In genomic region chr4:93994175-93994994, GRCh38 we compare ENCODE assay signal across 23 cellular contexts.
"Had no signal": no experiment of that assay in that cellular context is flagged by ENCODE, and none has a peak within 500 bp of the region (broad histone marks: within the 10 kb centered on the region; RNA-seq: fewer than 3 reads in every experiment).

No MANE protein-coding gene starts in this region.

- H2AFZ ChIP-seq: parathyroid adenoma had no signal

- H3K9me3 Mint-ChIP-seq: activated CD4-positive, alpha-beta T cell treated with anti-CD3 and anti-CD28 coated beads, Interleukin-2, amount 10 ng/mL, durations not matched to agents 24 days and 14 days; activated CD8-positive, alpha-beta T cell treated with anti-CD3 and anti-CD28 coated beads for 36 hours; activated naive CD8-positive, alpha-beta T cell treated with anti-CD3 and anti-CD28 coated beads, Interleukin-2, amount 10 ng/mL, durations not matched to agents 7 days and 5 days; type B pancreatic cell had no signal

- H3K4me3 ChIP-seq: body of pancreas, lung, sigmoid colon, stomach had no signal

- H3K27ac Mint-ChIP-seq: activated CD4-positive, alpha-beta T cell treated with anti-CD3 and anti-CD28 coated beads, Interleukin-2, amount 10 ng/mL, durations not matched to agents 24 days and 14 days; activated CD8-positive, alpha-beta T cell treated with anti-CD3 and anti-CD28 coated beads for 36 hours; activated naive CD8-positive, alpha-beta T cell treated with anti-CD3 and anti-CD28 coated beads, Interleukin-2, amount 10 ng/mL, durations not matched to agents 7 days and 5 days; activated T-helper 17 cell treated with anti-CD3 and anti-CD28 coated beads, Interleukin-2, amount 50 U/mL, for 72 hours; natural killer cell treated with Interleukin-12 subunit alpha and Interleukin-12 subunit beta and Interleukin-15 and Interleukin-18, amount 100 ng/mL, for 72 hours; stimulated activated effector memory CD8-positive, alpha-beta T cell treated with anti-CD3 and anti-CD28 coated beads, Interleukin-12 subunit alpha, Interleukin-12 subunit beta, amount 100 ng/mL, for 72 hours; type B pancreatic cell had no signal

- H3K36me3 Mint-ChIP-seq: activated naive CD8-positive, alpha-beta T cell treated with anti-CD3 and anti-CD28 coated beads, Interleukin-2, amount 10 ng/mL, durations not matched to agents 7 days and 5 days; natural killer cell treated with Interleukin-12 subunit alpha and Interleukin-12 subunit beta and Interleukin-15 and Interleukin-18, amount 100 ng/mL, for 72 hours; stimulated activated effector memory CD8-positive, alpha-beta T cell treated with anti-CD3 and anti-CD28 coated beads, Interleukin-12 subunit alpha, Interleukin-12 subunit beta, amount 100 ng/mL, for 72 hours; type B pancreatic cell had no signal

- H3K9ac ChIP-seq: parathyroid adenoma had no signal

- DNase-seq: activated CD4-positive, alpha-beta T cell treated with anti-CD3 and anti-CD28 coated beads, Interleukin-2, amount 10 ng/mL, durations not matched to agents 24 days and 14 days; activated CD8-positive, alpha-beta T cell treated with anti-CD3 and anti-CD28 coated beads for 36 hours; activated naive CD4-positive, alpha-beta T cell; activated naive CD8-positive, alpha-beta T cell treated with anti-CD3 and anti-CD28 coated beads, Interleukin-2, amount 10 ng/mL, durations not matched to agents 7 days and 5 days; activated T-cell treated with anti-CD3 and anti-CD28 coated beads, Interleukin-2, amount 50 U/mL, for 1 hour; amygdala; body of pancreas; central memory CD4-positive, alpha-beta T cell; erythroblast; foreskin melanocyte; hypothalamus; islet precursor cell; sigmoid colon; stimulated activated CD4-positive, alpha-beta T cell treated with anti-CD3 and anti-CD28 coated beads, Interleukin-4, amount 100 ng/mL, for 24 hours; stomach; T1000 had no signal

- H3K36me3 ChIP-seq: neutrophil, sigmoid colon, stomach had no signal

- H3K79me2 ChIP-seq: parathyroid adenoma had no signal

- H3K27ac ChIP-seq: body of pancreas, neutrophil, parathyroid adenoma, sigmoid colon, stomach had no signal

- H3K27me3 Mint-ChIP-seq: activated CD4-positive, alpha-beta T cell treated with anti-CD3 and anti-CD28 coated beads, Interleukin-2, amount 10 ng/mL, durations not matched to agents 24 days and 14 days; activated CD8-positive, alpha-beta T cell treated with anti-CD3 and anti-CD28 coated beads for 36 hours; activated naive CD8-positive, alpha-beta T cell treated with anti-CD3 and anti-CD28 coated beads, Interleukin-2, amount 10 ng/mL, durations not matched to agents 7 days and 5 days; activated T-helper 17 cell treated with anti-CD3 and anti-CD28 coated beads, Interleukin-2, amount 50 U/mL, for 72 hours; natural killer cell treated with Interleukin-12 subunit alpha and Interleukin-12 subunit beta and Interleukin-15 and Interleukin-18, amount 100 ng/mL, for 72 hours; type B pancreatic cell had no signal

- H3K27me3 ChIP-seq: body of pancreas, neutrophil, sigmoid colon, stomach had no signal

- H3K4me1 Mint-ChIP-seq: activated CD4-positive, alpha-beta T cell treated with anti-CD3 and anti-CD28 coated beads, Interleukin-2, amount 10 ng/mL, durations not matched to agents 24 days and 14 days; activated naive CD8-positive, alpha-beta T cell treated with anti-CD3 and anti-CD28 coated beads, Interleukin-2, amount 10 ng/mL, durations not matched to agents 7 days and 5 days; activated T-helper 17 cell treated with anti-CD3 and anti-CD28 coated beads, Interleukin-2, amount 50 U/mL, for 72 hours; stimulated activated effector memory CD8-positive, alpha-beta T cell treated with anti-CD3 and anti-CD28 coated beads, Interleukin-12 subunit alpha, Interleukin-12 subunit beta, amount 100 ng/mL, for 72 hours had no signal

- ATAC-seq: activated CD8-positive, alpha-beta T cell treated with anti-CD3 and anti-CD28 coated beads for 36 hours; activated T-helper 17 cell treated with anti-CD3 and anti-CD28 coated beads, Interleukin-2, amount 50 U/mL, for 72 hours; body of pancreas; natural killer cell treated with Interleukin-12 subunit alpha and Interleukin-12 subunit beta and Interleukin-15 and Interleukin-18, amount 100 ng/mL, for 72 hours; stimulated activated effector memory CD8-positive, alpha-beta T cell treated with anti-CD3 and anti-CD28 coated beads, Interleukin-12 subunit alpha, Interleukin-12 subunit beta, amount 100 ng/mL, for 72 hours had no signal

- H3K9me3 ChIP-seq: body of pancreas, neutrophil, sigmoid colon, stomach had no signal

- H3K4me3 Mint-ChIP-seq: activated CD4-positive, alpha-beta T cell treated with anti-CD3 and anti-CD28 coated beads, Interleukin-2, amount 10 ng/mL, durations not matched to agents 24 days and 14 days; activated CD8-positive, alpha-beta T cell treated with anti-CD3 and anti-CD28 coated beads for 36 hours; activated naive CD8-positive, alpha-beta T cell treated with anti-CD3 and anti-CD28 coated beads, Interleukin-2, amount 10 ng/mL, durations not matched to agents 7 days and 5 days; activated T-helper 17 cell treated with anti-CD3 and anti-CD28 coated beads, Interleukin-2, amount 50 U/mL, for 72 hours; natural killer cell treated with Interleukin-12 subunit alpha and Interleukin-12 subunit beta and Interleukin-15 and Interleukin-18, amount 100 ng/mL, for 72 hours; stimulated activated effector memory CD8-positive, alpha-beta T cell treated with anti-CD3 and anti-CD28 coated beads, Interleukin-12 subunit alpha, Interleukin-12 subunit beta, amount 100 ng/mL, for 72 hours; type B pancreatic cell had no signal

- H3K4me1 ChIP-seq: body of pancreas, parathyroid adenoma, sigmoid colon, stomach had no signal
